ENCODE assay signal across 8 cellular contexts in genomic region chr2:113157108-113157896, GRCh38. TPM values are rescaled to one million over a fixed set of nuclear protein-coding genes. Genes with fewer than 3 reads are reported as not detected.
DNase-seq lines count a peak whose midpoint lies in the region; ATAC-seq, FAIRE-seq and TF ChIP-seq lines count a peak whose summit lies in the region.

No MANE protein-coding gene starts in this region.

- peaks cover 15% of the 10 kb centered on the region for H3K4me1 ChIP-seq in effector memory CD4-positive, alpha-beta T cell (ENCODE audit: control insufficient read depth, insufficient read depth, low read length, poor library complexity, severe bottlenecking)
- H3K4me1 ChIP-seq in mucosa of rectum (ENCODE audit: control insufficient read depth in 2 of 2, insufficient read depth in 2 of 2, low read length in 2 of 2) (peaks cover 6 to 18% of the 10 kb centered on the region in 2 donors), vagina (no peaks in the 10 kb centered on the region)

- in situ Hi-C loops in ACHN (cut with HindIII; ENCODE audit: low pct_ligation_motif_present, low pct_unique_long_range_greater_than_20kb, low sequenced_read_pairs): no loop called here

- DNase-seq in ACHN (peak; percentile 17), HTR-8/SVneo (ENCODE audit: insufficient read length, low spot score) (peak; percentile 32), vagina (ENCODE audit: extremely low spot score in 2 of 2) (peak in 1 of 2 donors; percentile 13), T-helper 9 cell (no peak)
- no peak for DNase-seq in effector memory CD4-positive, alpha-beta T cell

- H3K27ac ChIP-seq in VCaP (peak overlapping the region; percentile 99), mucosa of rectum (ENCODE audit: low read depth in 2 of 2, low read length in 2 of 2) (peak overlapping the region; percentile 73 to 84), vagina (peak overlapping the region; percentile 53)
- peak overlapping the region; percentile 48 for H3K27ac ChIP-seq in effector memory CD4-positive, alpha-beta T cell (ENCODE audit: insufficient read depth, low read length, poor library complexity, severe bottlenecking)

- intact Hi-C loops in vagina (cut with DNase I): no loop called here

- ATAC-seq in GM18907 (IDR thresholded peaks at IDR 0.05; ENCODE audit: unreplicated experiment): peak; percentile 65

- TF ChIP-seq POLR2A in vagina (IDR thresholded peaks at IDR 0.05): no peak

- H3K9me3 ChIP-seq in effector memory CD4-positive, alpha-beta T cell (ENCODE audit: control insufficient read depth, low read length): no peaks in the 10 kb centered on the region
- H3K9me3 ChIP-seq in mucosa of rectum (ENCODE audit: control insufficient read depth in 2 of 2, low read length in 2 of 2) (no peaks in the 10 kb centered on the region), vagina (no peaks in the 10 kb centered on the region)

- H3K27me3 ChIP-seq in effector memory CD4-positive, alpha-beta T cell (replicated peaks; ENCODE audit: control insufficient read depth, insufficient read depth, low read length, poor library complexity, severe bottlenecking): no peaks in the 10 kb centered on the region
- H3K27me3 ChIP-seq in mucosa of rectum (ENCODE audit: control insufficient read depth in 2 of 2, insufficient read depth in 2 of 2, low read length in 2 of 2) (no peaks in the 10 kb centered on the region), vagina (no peaks in the 10 kb centered on the region)

- FAIRE-seq in HTR-8/SVneo (lab: Jason Lieb, UNC): peak; percentile 16

- H3K4me3 ChIP-seq in effector memory CD4-positive, alpha-beta T cell (ENCODE audit: insufficient read depth, low read depth, low read length, poor library complexity, severe bottlenecking): peak overlapping the region; percentile 78
- H3K4me3 ChIP-seq in mucosa of rectum (ENCODE audit: low read length in 2 of 2) (peak overlapping the region; percentile 87 to 90), vagina (peak overlapping the region; percentile 37 to 46)

- TF ChIP-seq CTCF in VCaP (conservative IDR thresholded peaks at IDR 0.05) (no peak), vagina (IDR thresholded peaks at IDR 0.05) (no peak)

- H3K9ac ChIP-seq in mucosa of rectum (ENCODE audit: low read depth in 1 of 2, low read length in 2 of 2): peak overlapping the region; percentile 86 to 98

- no peaks in the 10 kb centered on the region for H3K36me3 ChIP-seq in effector memory CD4-positive, alpha-beta T cell (ENCODE audit: control insufficient read depth, insufficient read depth, low read length)
- H3K36me3 ChIP-seq in mucosa of rectum (ENCODE audit: control insufficient read depth in 2 of 2, insufficient read depth in 2 of 2, low read length in 2 of 2) (no peaks in the 10 kb centered on the region), vagina (no peaks in the 10 kb centered on the region)

RNA-seq across cellular contexts. Expression of gene PSD4, which starts 16.5 kb away (rescaled TPM):
- 39.0 TPM for total RNA-seq in vagina

RNA-seq across cellular contexts. Expression of gene IL1RN, which starts 29.9 kb away (rescaled TPM):
- total RNA-seq in vagina: 253 TPM

Comparison
In these comparisons a context has a peak if more than half of its experiments do, and no peak if none do; other contexts are left out.
1. DNase-seq: peak in ACHN (single experiment) and HTR-8/SVneo (single experiment); none in effector memory CD4-positive, alpha-beta T cell (0 of 3) and T-helper 9 cell (single experiment).
2. H3K27ac ChIP-seq: peak in every context shown above with its lines; median percentile 99 in VCaP; 78 in mucosa of rectum; 53 in vagina; 48 in effector memory CD4-positive, alpha-beta T cell.
3. Peak in every context shown above with its lines, with median percentiles within 50 percentile points of each other: H3K4me3 ChIP-seq.